ENCODE assay signal across 1 cellular context in the genomic region with DNA sequence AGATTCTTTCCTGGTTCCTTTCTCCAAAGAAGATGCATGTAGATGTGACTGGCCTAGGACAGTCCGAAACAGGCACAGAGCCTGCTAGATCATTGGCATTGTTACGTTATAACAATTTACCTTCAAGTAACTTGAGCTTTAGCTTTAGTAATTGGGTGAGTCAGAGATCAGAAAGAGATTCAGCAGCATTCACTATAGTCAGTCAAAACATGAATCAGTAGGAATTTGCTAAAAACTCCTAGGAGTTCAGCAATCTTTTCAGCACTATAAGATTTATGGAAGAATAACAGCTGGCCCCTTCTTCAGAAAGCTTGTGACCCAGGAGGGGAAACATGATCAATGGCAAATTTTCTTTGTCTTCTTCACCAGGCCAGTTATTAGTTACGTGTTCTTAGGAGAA.
TF ChIP-seq lines count a peak whose summit lies in the region.

No MANE protein-coding gene starts in this region.

TF ChIP-seq in IMR-90, 13 proteins besides CTCF, POLR2A, EP300 and RAD21 (continued from another document):
- TF ChIP-seq SMC3 (IDR thresholded peaks at IDR 0.05; ENCODE audit: low read depth, low read length) (no peak), CEBPB (IDR thresholded peaks at IDR 0.05; ENCODE audit: low read depth, low read length) (peak; percentile 31; the same call in 1 of the 2 replicates), FOS (IDR thresholded peaks at IDR 0.05; ENCODE audit: low read depth, low read length) (peak; percentile 79)
